Comparison of ENCODE assay signal across 9 cellular contexts in genomic region chrX:78555401-78555980, GRCh38.
A peak's percentile ranks its signal among the peaks of the same experiment; 100 is the strongest.
DNase-seq lines count a peak whose midpoint lies in the region; ATAC-seq, FAIRE-seq and TF ChIP-seq lines count a peak whose summit lies in the region.
"Had no signal": no experiment of that assay in that cellular context is flagged by ENCODE, and none has a peak within 500 bp of the region (broad histone marks: within the 10 kb centered on the region; RNA-seq: fewer than 3 reads in every experiment).

No MANE protein-coding gene starts in this region.

- peak; percentile 43 for TF ChIP-seq CTCF in GM12873 (IDR thresholded peaks at IDR 0.05; ENCODE audit: insufficient read depth, low read depth, low read length, missing control alignments)
- peak in 2 of 3 experiments; percentile 16 to 17 for TF ChIP-seq CTCF in keratinocyte (optimal IDR thresholded peaks at IDR 0.05 in 1 of 3, IDR thresholded peaks at IDR 0.05 in 1 of 3, conservative IDR thresholded peaks at IDR 0.05 in 1 of 3; ENCODE audit: extremely low read depth in 1 of 3, insufficient read depth in 2 of 3, low read length in 3 of 3)

- FAIRE-seq in A204.1 (lab: Jason Lieb, UNC) = peak; percentile 81
- no peak for FAIRE-seq in keratinocyte (lab: Jason Lieb, UNC)

- no peaks in the 10 kb centered on the region for H3K9me1 ChIP-seq in keratinocyte (ENCODE audit: control insufficient read depth, extremely low read depth, insufficient read depth, low read length)

- no peak overlapping the region for H2AFZ ChIP-seq in keratinocyte (ENCODE audit: control insufficient read depth, low read length)

- no peak overlapping the region for H3K4me3 ChIP-seq in keratinocyte (ENCODE audit: control insufficient read depth in 2 of 3, extremely low read depth in 1 of 3, insufficient read depth in 2 of 3, low read depth in 1 of 3, low read length in 3 of 3)

- no peaks in the 10 kb centered on the region for H3K36me3 ChIP-seq in keratinocyte (ENCODE audit: control insufficient read depth in 2 of 2, extremely low read depth in 1 of 2, insufficient read depth in 2 of 2, low read length in 2 of 2)

- no peak overlapping the region for H3K9ac ChIP-seq in keratinocyte (ENCODE audit: control insufficient read depth, extremely low read depth, insufficient read depth, low read length)

- H3K9me3 ChIP-seq in keratinocyte (ENCODE audit: control insufficient read depth, low read depth, low read length) = no peaks in the 10 kb centered on the region

- dilution Hi-C loops in keratinocyte (cut with MboI; ENCODE audit: extremely low pct_ligation_motif_present, low sequenced_read_pairs) = no loop called here

- no peaks in the 10 kb centered on the region for H3K27me3 ChIP-seq in keratinocyte (ENCODE audit: control insufficient read depth, extremely low read depth, insufficient read depth, low read length)

- no peaks in the 10 kb centered on the region for H4K20me1 ChIP-seq in keratinocyte (ENCODE audit: control insufficient read depth, extremely low read depth, insufficient read depth, low read length)

- peak; percentile 38; the same call in 1 of the 3 replicates for ATAC-seq in SK-N-SH treated with all-trans-retinoic acid at 6 μM for 48 hours

- H3K4me1 ChIP-seq in keratinocyte (ENCODE audit: control insufficient read depth, extremely low read depth, insufficient read depth, low read length) = no peaks in the 10 kb centered on the region

- H3K27ac ChIP-seq in keratinocyte (ENCODE audit: control insufficient read depth, insufficient read depth, low read length) = no peak overlapping the region

- no peaks in the 10 kb centered on the region for H3K79me2 ChIP-seq in keratinocyte (ENCODE audit: control insufficient read depth, insufficient read depth, low read length)

- DNase-seq in keratinocyte (ENCODE audit: low read depth, low spot score) (no peak), OCI-M2 (lab: John Stamatoyannopoulos, UW; ENCODE audit: unreplicated experiment) (no peak), GM19240 (ENCODE audit: insufficient read length, low spot score) (no peak), epidermal melanocyte (ENCODE audit: insufficient read length, low spot score) (no peak), ureter (ENCODE audit: low spot score) (no peak)
- DNase-seq: GF-D8 had no signal

- no peak overlapping the region for H3K4me2 ChIP-seq in keratinocyte (ENCODE audit: control insufficient read depth, extremely low read depth, insufficient read depth, low read depth, low read length)

TF ChIP-seq in SK-N-SH treated with all-trans-retinoic acid at 6 μM for 48 hours, 23 proteins besides CTCF, POLR2A, EP300 and RAD21:
- TF ChIP-seq TCF4 (CRISPR knock-in tag; IDR thresholded peaks at IDR 0.05; ENCODE audit: borderline replicate concordance) (no peak), ZC3H10 (CRISPR knock-in tag; IDR thresholded peaks at IDR 0.05) (no peak), CSDC2 (CRISPR knock-in tag; IDR thresholded peaks at IDR 0.05) (no peak), ZNF565 (CRISPR knock-in tag; conservative IDR thresholded peaks at IDR 0.05; ENCODE audit: low read depth) (no peak), PPARA (CRISPR knock-in tag; IDR thresholded peaks at IDR 0.05; ENCODE audit: borderline replicate concordance) (no peak), POU6F1 (CRISPR knock-in tag; IDR thresholded peaks at IDR 0.05; ENCODE audit: borderline replicate concordance, low read depth) (no peak), BACH2 (CRISPR knock-in tag; IDR thresholded peaks at IDR 0.05; ENCODE audit: borderline replicate concordance) (no peak), CSRNP3 (CRISPR knock-in tag; IDR thresholded peaks at IDR 0.05) (no peak), ZFP3 (CRISPR knock-in tag; IDR thresholded peaks at IDR 0.05) (no peak), GLIS3 (CRISPR knock-in tag; IDR thresholded peaks at IDR 0.05) (no peak), ZNF8 (CRISPR knock-in tag; IDR thresholded peaks at IDR 0.05) (no peak), SNAI2 (CRISPR knock-in tag; IDR thresholded peaks at IDR 0.05) (no peak), ZNF70 (CRISPR knock-in tag; IDR thresholded peaks at IDR 0.05) (no peak), ISL1 (CRISPR knock-in tag; IDR thresholded peaks at IDR 0.05) (no peak)
- TF ChIP-seq, protein P1, sequence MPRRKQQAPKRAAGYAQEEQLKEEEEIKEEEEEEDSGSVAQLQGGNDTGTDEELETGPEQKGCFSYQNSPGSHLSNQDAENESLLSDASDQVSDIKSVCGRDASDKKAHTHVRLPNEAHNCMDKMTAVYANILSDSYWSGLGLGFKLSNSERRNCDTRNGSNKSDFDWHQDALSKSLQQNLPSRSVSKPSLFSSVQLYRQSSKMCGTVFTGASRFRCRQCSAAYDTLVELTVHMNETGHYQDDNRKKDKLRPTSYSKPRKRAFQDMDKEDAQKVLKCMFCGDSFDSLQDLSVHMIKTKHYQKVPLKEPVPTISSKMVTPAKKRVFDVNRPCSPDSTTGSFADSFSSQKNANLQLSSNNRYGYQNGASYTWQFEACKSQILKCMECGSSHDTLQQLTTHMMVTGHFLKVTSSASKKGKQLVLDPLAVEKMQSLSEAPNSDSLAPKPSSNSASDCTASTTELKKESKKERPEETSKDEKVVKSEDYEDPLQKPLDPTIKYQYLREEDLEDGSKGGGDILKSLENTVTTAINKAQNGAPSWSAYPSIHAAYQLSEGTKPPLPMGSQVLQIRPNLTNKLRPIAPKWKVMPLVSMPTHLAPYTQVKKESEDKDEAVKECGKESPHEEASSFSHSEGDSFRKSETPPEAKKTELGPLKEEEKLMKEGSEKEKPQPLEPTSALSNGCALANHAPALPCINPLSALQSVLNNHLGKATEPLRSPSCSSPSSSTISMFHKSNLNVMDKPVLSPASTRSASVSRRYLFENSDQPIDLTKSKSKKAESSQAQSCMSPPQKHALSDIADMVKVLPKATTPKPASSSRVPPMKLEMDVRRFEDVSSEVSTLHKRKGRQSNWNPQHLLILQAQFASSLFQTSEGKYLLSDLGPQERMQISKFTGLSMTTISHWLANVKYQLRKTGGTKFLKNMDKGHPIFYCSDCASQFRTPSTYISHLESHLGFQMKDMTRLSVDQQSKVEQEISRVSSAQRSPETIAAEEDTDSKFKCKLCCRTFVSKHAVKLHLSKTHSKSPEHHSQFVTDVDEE (CRISPR knock-in tag; IDR thresholded peaks at IDR 0.05) = no peak
